Comparison of ENCODE assay signal across 1 cellular context in genomic region chr1:26368006-26368405, GRCh38.
TF ChIP-seq lines count a peak whose summit lies in the region.

No MANE protein-coding gene starts in this region.

TF ChIP-seq in HepG2, 621 proteins besides CTCF, POLR2A, EP300 and RAD21:
- TF ChIP-seq ZNF431 (CRISPR knock-in tag; IDR thresholded peaks at IDR 0.05; ENCODE audit: borderline replicate concordance, low read depth) (no peak), GPN1 (CRISPR knock-in tag; IDR thresholded peaks at IDR 0.05; ENCODE audit: borderline replicate concordance) (no peak), SNAPC4 (CRISPR knock-in tag; IDR thresholded peaks at IDR 0.05) (no peak), ZFX (CRISPR knock-in tag; IDR thresholded peaks at IDR 0.05; ENCODE audit: low read depth) (no peak), THAP11 (CRISPR knock-in tag; IDR thresholded peaks at IDR 0.05) (no peak), STAT5B (CRISPR knock-in tag; IDR thresholded peaks at IDR 0.05) (no peak), YY1 (IDR thresholded peaks at IDR 0.05; ENCODE audit: insufficient read depth, insufficient replicate concordance, low read depth, low read length) (no peak), ZNF367 (CRISPR knock-in tag; IDR thresholded peaks at IDR 0.05; ENCODE audit: borderline replicate concordance) (no peak), ZFAT (CRISPR knock-in tag; conservative IDR thresholded peaks at IDR 0.05) (no peak), SKI (IDR thresholded peaks at IDR 0.05; ENCODE audit: partially characterized antibody) (no peak), ZNF382 (CRISPR knock-in tag; IDR thresholded peaks at IDR 0.05; ENCODE audit: borderline replicate concordance) (no peak), ZKSCAN1 (IDR thresholded peaks at IDR 0.05; ENCODE audit: low read length) (no peak), BHLHE40 (IDR thresholded peaks at IDR 0.05; ENCODE audit: low read length) (no peak), ZBTB34 (CRISPR knock-in tag; IDR thresholded peaks at IDR 0.05) (no peak), ZNF501 (CRISPR knock-in tag; IDR thresholded peaks at IDR 0.05) (no peak), ZNF724P (CRISPR knock-in tag; IDR thresholded peaks at IDR 0.05; ENCODE audit: borderline replicate concordance) (no peak), RBFOX2 (IDR thresholded peaks at IDR 0.05; ENCODE audit: low read depth, low read length) (no peak), ZNF552 (CRISPR knock-in tag; IDR thresholded peaks at IDR 0.05; ENCODE audit: borderline replicate concordance) (no peak)
